ENCODE assay signal across 15 cellular contexts in the genomic region with DNA sequence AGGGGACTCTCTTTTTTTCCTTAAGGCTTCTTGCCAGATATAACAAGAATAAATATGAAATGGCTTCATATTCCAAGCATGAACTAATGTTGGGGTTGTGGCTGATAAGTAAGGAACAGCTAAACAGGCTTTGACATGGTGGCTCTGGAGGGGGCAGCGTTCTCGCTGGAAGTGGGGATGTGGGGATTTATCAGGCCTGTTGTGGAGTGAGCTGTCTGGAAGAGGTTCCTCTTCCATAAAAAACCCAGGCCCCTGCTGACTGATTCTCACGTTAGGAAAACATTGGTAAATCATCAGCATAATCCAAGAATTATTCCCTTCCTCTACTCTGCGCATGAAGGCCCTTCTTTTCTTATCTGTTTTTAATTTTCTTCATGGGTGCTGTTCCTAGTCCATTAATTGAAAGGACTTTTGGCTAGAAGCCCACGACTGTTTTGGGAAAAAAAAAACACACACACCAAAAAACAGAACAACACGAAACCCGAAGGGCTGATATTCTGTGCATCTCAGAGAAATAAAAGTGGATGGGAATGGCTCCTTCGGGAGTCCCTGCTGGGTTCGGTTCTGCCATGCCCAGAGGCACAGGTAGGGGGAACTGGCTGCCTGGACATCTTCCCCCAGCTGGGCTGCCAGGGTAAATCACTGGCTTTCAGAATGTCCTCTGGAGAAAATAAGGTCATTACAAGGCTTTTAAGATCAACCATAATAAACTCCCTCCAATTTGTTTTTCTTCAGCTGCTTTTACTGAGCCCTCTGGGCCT.
A peak's percentile ranks its signal among the peaks of the same experiment; 100 is the strongest.
DNase-seq lines count a peak whose midpoint lies in the region; ATAC-seq and TF ChIP-seq lines count a peak whose summit lies in the region.
"Had no signal": no experiment of that assay in that cellular context is flagged by ENCODE, and none has a peak within 500 bp of the region (broad histone marks: within the 10 kb centered on the region; RNA-seq: fewer than 3 reads in every experiment).

No MANE protein-coding gene starts in this region.

- peaks cover 30% of the 10 kb centered on the region for H3K4me1 Mint-ChIP-seq in neural progenitor cell
- H3K4me1 Mint-ChIP-seq: activated naive CD4-positive, alpha-beta T cell treated with anti-CD3 and anti-CD28 coated beads, Interleukin-2, amount 50 U/mL, for 24 hours; naive B cell had no signal

- POLR2A ChIA-PET in PC-3 (lab: Charles Lee; ENCODE audit: unreplicated experiment): no interaction called here

- H3K9me3 ChIP-seq in PC-3 (ENCODE audit: low read length) (no peaks in the 10 kb centered on the region), neural progenitor cell (ENCODE audit: low read depth) (no peaks in the 10 kb centered on the region)

- no peak overlapping the region for H3K27ac ChIP-seq in PC-3 (ENCODE audit: low read length)
- H3K27ac ChIP-seq in neural progenitor cell: no peak overlapping the region

- H3K27me3 ChIP-seq in PC-3 (ENCODE audit: low read length) (peaks cover 21% of the 10 kb centered on the region), neural progenitor cell (no peaks in the 10 kb centered on the region)

- H3K4me1 ChIP-seq in PC-3 (ENCODE audit: insufficient read depth, low read length): peaks cover 26% of the 10 kb centered on the region
- H3K4me1 ChIP-seq in neural progenitor cell: peaks cover 10% of the 10 kb centered on the region

- intact Hi-C loops in PC-3 (cut with micrococcal nuclease): no loop called here

- H3K9ac ChIP-seq in PC-3 (ENCODE audit: low read length): no peak overlapping the region
- no peak overlapping the region for H3K9ac ChIP-seq in neural progenitor cell

- H3K4me2 ChIP-seq in PC-3 (ENCODE audit: low read length) (no peak overlapping the region), neural progenitor cell (no peak overlapping the region)

- no peaks in the 10 kb centered on the region for H3K79me2 ChIP-seq in PC-3 (ENCODE audit: low read length)
- H3K79me2 ChIP-seq in neural progenitor cell (ENCODE audit: low read depth): no peaks in the 10 kb centered on the region

- peak overlapping the region; percentile 46 for H3K27ac Mint-ChIP-seq in neural progenitor cell
- H3K27ac Mint-ChIP-seq: activated naive CD4-positive, alpha-beta T cell treated with anti-CD3 and anti-CD28 coated beads, Interleukin-2, amount 50 U/mL, for 24 hours; naive B cell had no signal

- H3K27me3 Mint-ChIP-seq in neural progenitor cell (ENCODE audit: insufficient read depth, low read depth): peaks cover 2% of the 10 kb centered on the region

- H3F3A ChIP-seq in PC-3 (ENCODE audit: low read length, unreplicated experiment): no peaks in the 10 kb centered on the region
- no peaks in the 10 kb centered on the region for H3F3A ChIP-seq in neural progenitor cell (ENCODE audit: low read depth)

- no peaks in the 10 kb centered on the region for H3K9me2 ChIP-seq in PC-3 (replicated peaks; ENCODE audit: low read length)

- peak; percentile 58 for DNase-seq in AG20443 (ENCODE audit: low spot score)
- DNase-seq in PC-3: no peak
- DNase-seq in fibroblast of pulmonary artery (ENCODE audit: low read depth): no peak
- peak; percentile 56 for DNase-seq in neural progenitor cell (ENCODE audit: low spot score)
- DNase-seq in stimulated activated CD4-positive, alpha-beta T cell treated with anti-CD3 and anti-CD28 coated beads, Interleukin-1b, Interleukin-23, amount 100 ng/mL, for 48 hours: no peak
- DNase-seq in NCI-H524 treated with DMSO at 0.1 percent for 48 hours (lab: John Stamatoyannopoulos, UW): no peak
- DNase-seq in NCI-H2107 (lab: John Stamatoyannopoulos, UW): no peak
- DNase-seq: activated CD4-positive, alpha-beta T cell treated with anti-CD3 and anti-CD28 coated beads, Interleukin-2, amount 50 U/mL, for 1 hour; AML-193; naive B cell; NCI-H1930; SHP77 treated with DMSO at 0.1 percent for 48 hours; stimulated activated CD4-positive, alpha-beta T cell treated with anti-CD3 and anti-CD28 coated beads, Interleukin-4, amount 100 ng/mL, for 4 hours had no signal

- no peaks in the 10 kb centered on the region for H4K20me1 ChIP-seq in PC-3 (ENCODE audit: low read length)
- H4K20me1 ChIP-seq in neural progenitor cell (ENCODE audit: low read depth): no peaks in the 10 kb centered on the region

- no peaks in the 10 kb centered on the region for H3K9me3 Mint-ChIP-seq in neural progenitor cell
- H3K9me3 Mint-ChIP-seq: activated naive CD4-positive, alpha-beta T cell treated with anti-CD3 and anti-CD28 coated beads, Interleukin-2, amount 50 U/mL, for 24 hours; naive B cell had no signal

- H3K36me3 ChIP-seq in PC-3 (ENCODE audit: low read depth, low read length) (no peaks in the 10 kb centered on the region), neural progenitor cell (no peaks in the 10 kb centered on the region)

- no TSS peak for BruUV-seq in PC-3 (replicated peaks; lab: Mats Ljungman, UMichigan)

- H2AFZ ChIP-seq in PC-3 (ENCODE audit: low read length) (no peak overlapping the region), neural progenitor cell (replicated peaks) (no peak overlapping the region)

- H3K4me3 ChIP-seq in PC-3 (ENCODE audit: low read length) (no peak overlapping the region), fibroblast of pulmonary artery (replicated peaks; ENCODE audit: low read depth, low read length) (no peak overlapping the region), neural progenitor cell (no peak overlapping the region)

- CTCF ChIA-PET in PC-3 (lab: Charles Lee): no interaction called here

- no peak overlapping the region for H3K4me3 Mint-ChIP-seq in neural progenitor cell
- H3K4me3 Mint-ChIP-seq: activated naive CD4-positive, alpha-beta T cell treated with anti-CD3 and anti-CD28 coated beads, Interleukin-2, amount 50 U/mL, for 24 hours had no signal

- no peaks in the 10 kb centered on the region for H3K36me3 Mint-ChIP-seq in neural progenitor cell
- H3K36me3 Mint-ChIP-seq: activated naive CD4-positive, alpha-beta T cell treated with anti-CD3 and anti-CD28 coated beads, Interleukin-2, amount 50 U/mL, for 24 hours; naive B cell had no signal

- ATAC-seq in PC-3: no peak
- no peak for ATAC-seq in GM18907 (IDR thresholded peaks at IDR 0.05; ENCODE audit: unreplicated experiment)

- TF ChIP-seq CTCF in PC-3 (conservative IDR thresholded peaks at IDR 0.05; ENCODE audit: low read depth, low read length) (peak; percentile 47), fibroblast of pulmonary artery (IDR thresholded peaks at IDR 0.05; ENCODE audit: low read length, missing control alignments) (peak; percentile 32), neural progenitor cell (IDR thresholded peaks at IDR 0.05) (peak; percentile 51)

Comparison
In these comparisons a context has a peak if more than half of its experiments do, and no peak if none do; other contexts are left out.
1. DNase-seq: peak in AG20443 (single experiment) and neural progenitor cell (single experiment); none in PC-3 (single experiment), fibroblast of pulmonary artery (single experiment), stimulated activated CD4-positive, alpha-beta T cell treated with anti-CD3 and anti-CD28 coated beads, Interleukin-1b, Interleukin-23, amount 100 ng/mL, for 48 hours (single experiment), NCI-H524 treated with DMSO at 0.1 percent for 48 hours (single experiment) and NCI-H2107 (single experiment).
2. Peak in every context shown above with its lines, with median percentiles within 50 percentile points of each other: CTCF ChIP-seq.